Comparison of ENCODE assay signal across 8 cellular contexts in genomic region chr17:8060274-8060673, GRCh38. TPM values are rescaled to one million over a fixed set of nuclear protein-coding genes. Genes with fewer than 3 reads are reported as not detected.
DNase-seq lines count a peak whose midpoint lies in the region; ATAC-seq and TF ChIP-seq lines count a peak whose summit lies in the region.

No MANE protein-coding gene starts in this region.

- no peak overlapping the region for H3K4me3 ChIP-seq in AG04450 (ENCODE audit: low read depth, low read length)

- no peak overlapping the region for H3K27ac ChIP-seq in AG04450 (ENCODE audit: low read depth, low read length)

- peak; percentile 30 for DNase-seq in AG04450 (ENCODE audit: low read depth, low spot score)
- DNase-seq in NCI-H2227 treated with DMSO at 0.1 percent for 48 hours (lab: John Stamatoyannopoulos, UW), result peak; percentile 52
- peak; percentile 43 for DNase-seq in activated CD4-positive, alpha-beta T cell treated with anti-CD3 and anti-CD28 coated beads, Interleukin-2, amount 50 U/mL, for 1 hour
- DNase-seq in effector memory CD8-positive, alpha-beta T cell, result peak; percentile 66 to 76 (median 69)
- DNase-seq in memory B cell (ENCODE audit: low spot score in 2 of 2), result peak; percentile 77 to 83
- peak; percentile 65 to 69 for DNase-seq in stimulated activated naive CD8-positive, alpha-beta T cell treated with anti-CD3 and anti-CD28 coated beads, Interleukin-15, amount 100 ng/mL, for 72 hours
- no peak for DNase-seq in NK-92 treated with Interleukin-12 subunit alpha and Interleukin-12 subunit beta, amount 100 ng/mL, for 24 hours (lab: John Stamatoyannopoulos, UW)

- CTCF ChIA-PET in AG04450 (lab: Charles Lee), result interaction anchor here (0.5 to 7.0 kb wide), 34 partner anchors 13 to 835 kb away, joined by 3 to 124 read pairs (median 4); partner anchors contain the start of genes ALOXE3, RNF227 and SLC25A35

- H3K9me3 ChIP-seq in AG04450 (ENCODE audit: control insufficient read depth, insufficient read depth, low read length), result no peaks in the 10 kb centered on the region; the same call in 1 of the 2 replicates

- POLR2A ChIA-PET in AG04450 (lab: Yijun Ruan, JAX), result interaction anchor here (0.6 kb wide), 1 partner anchor 19 kb away, joined by 5 read pairs; no protein-coding TSS in a partner anchor

- peaks cover 2% of the 10 kb centered on the region for H3K36me3 Mint-ChIP-seq in effector memory CD8-positive, alpha-beta T cell (ENCODE audit: insufficient read depth)
- no peaks in the 10 kb centered on the region for H3K36me3 Mint-ChIP-seq in memory B cell

- H3K4me3 Mint-ChIP-seq in effector memory CD8-positive, alpha-beta T cell, result no peak overlapping the region
- H3K4me3 Mint-ChIP-seq in memory B cell, result no peak overlapping the region
- no peak overlapping the region for H3K4me3 Mint-ChIP-seq in stimulated activated naive CD8-positive, alpha-beta T cell treated with anti-CD3 and anti-CD28 coated beads, Interleukin-15, amount 100 ng/mL, for 72 hours

- TF ChIP-seq CTCF in AG04450 (IDR thresholded peaks at IDR 0.05; ENCODE audit: low read depth, low read length), result peak; percentile 73
- peak; percentile 53 for TF ChIP-seq CTCF in GM12874 (IDR thresholded peaks at IDR 0.05; ENCODE audit: insufficient read depth, low read depth, low read length)

- H3K9me3 Mint-ChIP-seq in effector memory CD8-positive, alpha-beta T cell, result no peaks in the 10 kb centered on the region
- no peaks in the 10 kb centered on the region for H3K9me3 Mint-ChIP-seq in memory B cell
- no peaks in the 10 kb centered on the region for H3K9me3 Mint-ChIP-seq in stimulated activated naive CD8-positive, alpha-beta T cell treated with anti-CD3 and anti-CD28 coated beads, Interleukin-15, amount 100 ng/mL, for 72 hours

- peaks cover 54% of the 10 kb centered on the region for H3K27me3 ChIP-seq in AG04450 (ENCODE audit: control insufficient read depth, insufficient read depth, low read length)

- peak; percentile 51 for ATAC-seq in effector memory CD8-positive, alpha-beta T cell (replicated peaks)
- peak; percentile 54 for ATAC-seq in memory B cell (ENCODE audit: low read depth)
- peak; percentile 30 for ATAC-seq in stimulated activated naive CD8-positive, alpha-beta T cell treated with anti-CD3 and anti-CD28 coated beads, Interleukin-15, amount 100 ng/mL, for 72 hours

- peaks cover 54 to 65% of the 10 kb centered on the region in 2 donors for H3K27me3 Mint-ChIP-seq in effector memory CD8-positive, alpha-beta T cell
- peaks cover 17% of the 10 kb centered on the region for H3K27me3 Mint-ChIP-seq in memory B cell
- H3K27me3 Mint-ChIP-seq in stimulated activated naive CD8-positive, alpha-beta T cell treated with anti-CD3 and anti-CD28 coated beads, Interleukin-15, amount 100 ng/mL, for 72 hours, result peaks cover 93% of the 10 kb centered on the region

- no peak overlapping the region for H3K27ac Mint-ChIP-seq in effector memory CD8-positive, alpha-beta T cell
- no peak overlapping the region for H3K27ac Mint-ChIP-seq in memory B cell
- H3K27ac Mint-ChIP-seq in stimulated activated naive CD8-positive, alpha-beta T cell treated with anti-CD3 and anti-CD28 coated beads, Interleukin-15, amount 100 ng/mL, for 72 hours, result no peak overlapping the region

- peaks cover 7 to 17% of the 10 kb centered on the region in 2 donors for H3K4me1 Mint-ChIP-seq in effector memory CD8-positive, alpha-beta T cell (ENCODE audit: low read depth in 2 of 2)
- H3K4me1 Mint-ChIP-seq in memory B cell, result peaks cover 13% of the 10 kb centered on the region
- peaks cover 28% of the 10 kb centered on the region for H3K4me1 Mint-ChIP-seq in stimulated activated naive CD8-positive, alpha-beta T cell treated with anti-CD3 and anti-CD28 coated beads, Interleukin-15, amount 100 ng/mL, for 72 hours

RNA-seq across cellular contexts. Expression of gene ALOX15B, which starts 21.4 kb away (rescaled TPM):
- polyA plus RNA-seq in AG04450 (2011; rRNA removed), result not detected in 2 replicates
- polyA minus RNA-seq in AG04450 (2011; rRNA and poly(A)+ RNA removed), result not detected in 2 replicates

RNA-seq across cellular contexts. Expression of gene ALOX12B, which starts 27.2 kb away (rescaled TPM):
- polyA plus RNA-seq in AG04450 (2011; rRNA removed), result not detected in 2 replicates
- not detected in 2 replicates for polyA minus RNA-seq in AG04450 (2011; rRNA and poly(A)+ RNA removed)

RNA-seq across cellular contexts. Expression of gene GUCY2D, which starts 57.9 kb away (rescaled TPM):
- polyA plus RNA-seq in AG04450 (2011; rRNA removed), result not detected in 2 replicates
- polyA minus RNA-seq in AG04450 (2011; rRNA and poly(A)+ RNA removed), result not detected in 2 replicates

RNA-seq across cellular contexts. Expression of gene ALOXE3, which starts 58.0 kb away (rescaled TPM):
- 0.04 and 0.05 TPM in 2 replicates for polyA plus RNA-seq in AG04450 (2011; rRNA removed)
- 0.09 TPM in 1 of 2 replicates, not detected in the other for polyA minus RNA-seq in AG04450 (2011; rRNA and poly(A)+ RNA removed)
